ENCODE assay signal across 16 cellular contexts in genomic region chr12:92002673-92003382, GRCh38.
DNase-seq lines count a peak whose midpoint lies in the region; ATAC-seq and TF ChIP-seq lines count a peak whose summit lies in the region.
"Had no signal": no experiment of that assay in that cellular context is flagged by ENCODE, and none has a peak within 500 bp of the region (broad histone marks: within the 10 kb centered on the region; RNA-seq: fewer than 3 reads in every experiment).

No MANE protein-coding gene starts in this region.

- no peak for TF ChIP-seq POLR2A in lower leg skin (IDR thresholded peaks at IDR 0.05)

- no peak overlapping the region for H3K9ac ChIP-seq in adipocyte (ENCODE audit: low read length)

- peaks cover 13% of the 10 kb centered on the region for H3K9me3 Mint-ChIP-seq in activated CD4-positive, alpha-beta memory T cell treated with anti-CD3 and anti-CD28 coated beads, Interleukin-2, amount 10 ng/mL, durations not matched to agents 7 days and 5 days
- peaks cover 17% of the 10 kb centered on the region for H3K9me3 Mint-ChIP-seq in activated CD4-positive, alpha-beta memory T cell treated with anti-CD3 and anti-CD28 coated beads for 36 hours
- H3K9me3 Mint-ChIP-seq in stimulated activated effector memory CD8-positive, alpha-beta T cell treated with anti-CD3 and anti-CD28 coated beads, Interleukin-12 subunit alpha, Interleukin-12 subunit beta, amount 100 ng/mL, for 72 hours: peaks cover 10% of the 10 kb centered on the region
- H3K9me3 Mint-ChIP-seq: GM23338 had no signal

- DNase-seq in activated CD4-positive, alpha-beta memory T cell treated with anti-CD3 and anti-CD28 coated beads, Interleukin-2, amount 10 ng/mL, durations not matched to agents 7 days and 5 days: no peak
- no peak for DNase-seq in activated CD4-positive, alpha-beta memory T cell treated with anti-CD3 and anti-CD28 coated beads for 36 hours
- DNase-seq in adipocyte (ENCODE audit: low read depth): peak; percentile 25
- DNase-seq in left ventricle myocardium inferior: no peak
- DNase-seq in stimulated activated effector memory CD8-positive, alpha-beta T cell treated with anti-CD3 and anti-CD28 coated beads, Interleukin-12 subunit alpha, Interleukin-12 subunit beta, amount 100 ng/mL, for 72 hours (ENCODE audit: low spot score in 2 of 2): no peak
- DNase-seq in lower leg skin (ENCODE audit: low spot score in 2 of 2): no peak
- no peak for DNase-seq in iPS-NIHi7 (ENCODE audit: extremely low spot score)
- DNase-seq: natural killer cell, NCI-H510A treated with DMSO at 0.1 percent for 48 hours, RPMI8226, upper lobe of right lung, WERI-Rb-1 had no signal

- CTCF ChIA-PET in activated CD4-positive, alpha-beta memory T cell treated with anti-CD3 and anti-CD28 coated beads, Interleukin-2, amount 10 ng/mL, durations not matched to agents 7 days and 5 days (lab: Charles Lee): interaction anchor here (0.6 to 1.7 kb wide), 2 partner anchors 130 to 386 kb away, joined by 3 read pairs; no protein-coding TSS in a partner anchor
- CTCF ChIA-PET in activated CD4-positive, alpha-beta memory T cell treated with anti-CD3 and anti-CD28 coated beads for 36 hours (lab: Charles Lee): interaction anchor here (0.9 kb wide), 1 partner anchor 143 kb away, joined by 3 read pairs; the partner anchor contains the start of gene BTG1

- 66 to 68% methylated on average over 5 of the region's 5 CpGs for WGBS in lower leg skin, 2 donors

- H3K4me1 ChIP-seq in adipocyte (ENCODE audit: control insufficient read depth, insufficient read depth, low read length) (peaks cover 4% of the 10 kb centered on the region), left ventricle myocardium inferior (peaks cover 28% of the 10 kb centered on the region)
- H3K4me1 ChIP-seq: upper lobe of right lung had no signal

- TF ChIP-seq CTCF in left ventricle myocardium inferior (IDR thresholded peaks at IDR 0.05; ENCODE audit: borderline replicate concordance): no peak
- TF ChIP-seq CTCF in lower leg skin (IDR thresholded peaks at IDR 0.05): no peak

- no peak overlapping the region for H3K4me3 ChIP-seq in adipocyte (ENCODE audit: low read length)
- no peak overlapping the region for H3K4me3 ChIP-seq in left ventricle myocardium inferior
- H3K4me3 ChIP-seq in lower leg skin (ENCODE audit: low read depth, poor library complexity, severe bottlenecking): no peak overlapping the region
- H3K4me3 ChIP-seq: GM23338, skin epidermis, upper lobe of right lung had no signal

- H3K27me3 ChIP-seq in adipocyte (replicated peaks; ENCODE audit: control insufficient read depth, insufficient read depth, low read length) (no peaks in the 10 kb centered on the region), left ventricle myocardium inferior (ENCODE audit: low read depth) (no peaks in the 10 kb centered on the region)
- H3K27me3 ChIP-seq: upper lobe of right lung had no signal

- H3K4me1 Mint-ChIP-seq in activated CD4-positive, alpha-beta memory T cell treated with anti-CD3 and anti-CD28 coated beads, Interleukin-2, amount 10 ng/mL, durations not matched to agents 7 days and 5 days: peaks cover 21% of the 10 kb centered on the region
- H3K4me1 Mint-ChIP-seq in activated CD4-positive, alpha-beta memory T cell treated with anti-CD3 and anti-CD28 coated beads for 36 hours (ENCODE audit: low read depth): peaks cover 22% of the 10 kb centered on the region
- peaks cover 44% of the 10 kb centered on the region for H3K4me1 Mint-ChIP-seq in stimulated activated effector memory CD8-positive, alpha-beta T cell treated with anti-CD3 and anti-CD28 coated beads, Interleukin-12 subunit alpha, Interleukin-12 subunit beta, amount 100 ng/mL, for 72 hours

- peaks cover 16% of the 10 kb centered on the region for H3K36me3 Mint-ChIP-seq in activated CD4-positive, alpha-beta memory T cell treated with anti-CD3 and anti-CD28 coated beads, Interleukin-2, amount 10 ng/mL, durations not matched to agents 7 days and 5 days (ENCODE audit: low read depth)
- H3K36me3 Mint-ChIP-seq in activated CD4-positive, alpha-beta memory T cell treated with anti-CD3 and anti-CD28 coated beads for 36 hours: peaks cover 7% of the 10 kb centered on the region
- no peaks in the 10 kb centered on the region for H3K36me3 Mint-ChIP-seq in stimulated activated effector memory CD8-positive, alpha-beta T cell treated with anti-CD3 and anti-CD28 coated beads, Interleukin-12 subunit alpha, Interleukin-12 subunit beta, amount 100 ng/mL, for 72 hours
- H3K36me3 Mint-ChIP-seq: natural killer cell had no signal

- H3K4me3 Mint-ChIP-seq in activated CD4-positive, alpha-beta memory T cell treated with anti-CD3 and anti-CD28 coated beads, Interleukin-2, amount 10 ng/mL, durations not matched to agents 7 days and 5 days: no peak overlapping the region
- no peak overlapping the region for H3K4me3 Mint-ChIP-seq in activated CD4-positive, alpha-beta memory T cell treated with anti-CD3 and anti-CD28 coated beads for 36 hours
- H3K4me3 Mint-ChIP-seq in stimulated activated effector memory CD8-positive, alpha-beta T cell treated with anti-CD3 and anti-CD28 coated beads, Interleukin-12 subunit alpha, Interleukin-12 subunit beta, amount 100 ng/mL, for 72 hours: no peak overlapping the region
- H3K4me3 Mint-ChIP-seq: activated T-helper 1 cell treated with anti-CD3 and anti-CD28 coated beads, Interleukin-12 subunit alpha, Interleukin-12 subunit beta, Interleukin-2, Interleukin-4 antibody, amounts not matched to agents 30 ng/mL and 10 ng/mL and 1 ng/mL, durations not matched to agents 14 hours and 24 hours and 36 hours; GM23338; natural killer cell had no signal

- no peak for ATAC-seq in stimulated activated effector memory CD8-positive, alpha-beta T cell treated with anti-CD3 and anti-CD28 coated beads, Interleukin-12 subunit alpha, Interleukin-12 subunit beta, amount 100 ng/mL, for 72 hours
- no peak for ATAC-seq in HG02885 (IDR thresholded peaks at IDR 0.05; ENCODE audit: poor library complexity, unreplicated experiment)
- ATAC-seq: GM23338, natural killer cell, upper lobe of right lung had no signal

- H3K27me3 Mint-ChIP-seq in activated CD4-positive, alpha-beta memory T cell treated with anti-CD3 and anti-CD28 coated beads, Interleukin-2, amount 10 ng/mL, durations not matched to agents 7 days and 5 days: no peaks in the 10 kb centered on the region
- H3K27me3 Mint-ChIP-seq in activated CD4-positive, alpha-beta memory T cell treated with anti-CD3 and anti-CD28 coated beads for 36 hours: no peaks in the 10 kb centered on the region

- POLR2A ChIA-PET in activated CD4-positive, alpha-beta memory T cell treated with anti-CD3 and anti-CD28 coated beads, Interleukin-2, amount 10 ng/mL, durations not matched to agents 7 days and 5 days (lab: Charles Lee): no interaction called here
- POLR2A ChIA-PET in activated CD4-positive, alpha-beta memory T cell treated with anti-CD3 and anti-CD28 coated beads for 36 hours (lab: Charles Lee): no interaction called here

- H3K27ac ChIP-seq in left ventricle myocardium inferior (replicated peaks): peak overlapping the region; percentile 49
- H3K27ac ChIP-seq: upper lobe of right lung, WERI-Rb-1 had no signal

- H3K27ac Mint-ChIP-seq in activated CD4-positive, alpha-beta memory T cell treated with anti-CD3 and anti-CD28 coated beads, Interleukin-2, amount 10 ng/mL, durations not matched to agents 7 days and 5 days: peak overlapping the region; percentile 25
- no peak overlapping the region for H3K27ac Mint-ChIP-seq in activated CD4-positive, alpha-beta memory T cell treated with anti-CD3 and anti-CD28 coated beads for 36 hours
- peak overlapping the region; percentile 11 for H3K27ac Mint-ChIP-seq in stimulated activated effector memory CD8-positive, alpha-beta T cell treated with anti-CD3 and anti-CD28 coated beads, Interleukin-12 subunit alpha, Interleukin-12 subunit beta, amount 100 ng/mL, for 72 hours
- H3K27ac Mint-ChIP-seq: activated T-helper 1 cell treated with anti-CD3 and anti-CD28 coated beads, Interleukin-12 subunit alpha, Interleukin-12 subunit beta, Interleukin-2, Interleukin-4 antibody, amounts not matched to agents 30 ng/mL and 10 ng/mL and 1 ng/mL, durations not matched to agents 14 hours and 24 hours and 36 hours; GM23338; natural killer cell had no signal

- intact Hi-C loops in activated CD4-positive, alpha-beta memory T cell treated with anti-CD3 and anti-CD28 coated beads for 36 hours (cut with micrococcal nuclease): no loop called here
- intact Hi-C loops in left ventricle myocardium inferior (cut with micrococcal nuclease) (no loop called here), lower leg skin (cut with DNase I; ENCODE audit: low total_unique reads) (no loop called here)

- no peaks in the 10 kb centered on the region for H3K36me3 ChIP-seq in adipocyte (ENCODE audit: control insufficient read depth, insufficient read depth, low read length, severe bottlenecking)
- H3K36me3 ChIP-seq in left ventricle myocardium inferior: no peaks in the 10 kb centered on the region
- H3K36me3 ChIP-seq: upper lobe of right lung, WERI-Rb-1 had no signal

- no peaks in the 10 kb centered on the region for H3K9me3 ChIP-seq in adipocyte (ENCODE audit: control insufficient read depth, low read length)
- H3K9me3 ChIP-seq in left ventricle myocardium inferior (replicated peaks): no peaks in the 10 kb centered on the region
- H3K9me3 ChIP-seq: upper lobe of right lung had no signal
